In genomic region chr2:22244-22643, GRCh38 we compare ENCODE assay signal across 3 cellular contexts. TPM values are rescaled to one million over a fixed set of nuclear protein-coding genes. Genes with fewer than 3 reads are reported as not detected.
"Had no signal": no experiment of that assay in that cellular context is flagged by ENCODE, and none has a peak within 500 bp of the region (broad histone marks: within the 10 kb centered on the region; RNA-seq: fewer than 3 reads in every experiment).

No MANE protein-coding gene starts in this region.

RNA-seq across cellular contexts. Expression of gene FAM110C, which starts 24.1 kb away (rescaled TPM):
- total RNA-seq: GM23248, HFFc6 had no signal
- polyA plus RNA-seq: GM23248, IgD-negative memory B cell had no signal
